Comparison of ENCODE assay signal across 11 cellular contexts in genomic region chr10:13585195-13585751, GRCh38.
"Had no signal": no experiment of that assay in that cellular context is flagged by ENCODE, and none has a peak within 500 bp of the region (broad histone marks: within the 10 kb centered on the region; RNA-seq: fewer than 3 reads in every experiment).

No MANE protein-coding gene starts in this region.

- H3K4me3 ChIP-seq: GM23248, GM23338, HAP-1 had no signal

- H3K27ac ChIP-seq: GM23248 had no signal

- DNase-seq: GM23248, GOT3, H7, H9, HCEC 1CT, HFFc6 had no signal

- H2AFZ ChIP-seq: GM23248, GM23338 had no signal

- H3K9ac ChIP-seq: GM23248 had no signal

- FAIRE-seq: H1, H54 had no signal

- H3K9me3 ChIP-seq: HAP-1 had no signal

- H3K36me3 ChIP-seq: HAP-1 had no signal

- H3K9me3 Mint-ChIP-seq: GM23338, H9, HFFc6 had no signal

- H3K4me2 ChIP-seq: GM23338 had no signal

- ATAC-seq: GM23338, HCT116 had no signal

- H3K4me3 Mint-ChIP-seq: GM23338, H9, HFFc6 had no signal

- H3K27ac Mint-ChIP-seq: GM23338, H9, HFFc6 had no signal
